In genomic region chr7:20191044-20191867, GRCh38 we compare ENCODE assay signal across 15 cellular contexts. TPM values are rescaled to one million over a fixed set of nuclear protein-coding genes. Genes with fewer than 3 reads are reported as not detected.
DNase-seq lines count a peak whose midpoint lies in the region; ATAC-seq and TF ChIP-seq lines count a peak whose summit lies in the region.
"Had no signal": no experiment of that assay in that cellular context is flagged by ENCODE, and none has a peak within 500 bp of the region (broad histone marks: within the 10 kb centered on the region; RNA-seq: fewer than 3 reads in every experiment).

No MANE protein-coding gene starts in this region.

- peak overlapping the region; percentile 68 for H3K4me2 ChIP-seq in OCI-LY1 (ENCODE audit: low read length)
- H3K4me2 ChIP-seq: KMS-11 had no signal

- no peak for TF ChIP-seq POLR2A in spleen (IDR thresholded peaks at IDR 0.05)

- H3K9me3 ChIP-seq in OCI-LY1 (ENCODE audit: low read length) (peaks cover 9% of the 10 kb centered on the region; the same call in 1 of the 2 replicates), spleen (peaks cover 0 to 20% (median 6%) of the 10 kb centered on the region in 8 donors)

- DNase-seq in DMS53 (lab: John Stamatoyannopoulos, UW), result peak; percentile 60
- DNase-seq in DMS53 treated with DMSO at 0.1 percent for 48 hours (lab: John Stamatoyannopoulos, UW; ENCODE audit: unreplicated experiment), result no peak
- DNase-seq in spleen, result peak; percentile 59
- DNase-seq in DMS 273 (lab: John Stamatoyannopoulos, UW; ENCODE audit: unreplicated experiment), result no peak
- no peak for DNase-seq in DMS114 treated with DMSO at 0.1 percent for 48 hours (lab: John Stamatoyannopoulos, UW; ENCODE audit: unreplicated experiment)
- DNase-seq: activated gamma-delta T cell; CD8-positive, alpha-beta T cell; effector memory CD4-positive, alpha-beta T cell; NCI-H524 treated with DMSO at 0.1 percent for 48 hours had no signal

- peaks cover 12% of the 10 kb centered on the region for H3K79me2 ChIP-seq in OCI-LY1 (ENCODE audit: insufficient read depth, low read length)

- no peak overlapping the region for H2AFZ ChIP-seq in OCI-LY1 (ENCODE audit: low read length)

- peaks cover 21% of the 10 kb centered on the region for H3K36me3 ChIP-seq in OCI-LY1 (ENCODE audit: insufficient read depth, low read length)
- H3K36me3 ChIP-seq in spleen, result no peaks in the 10 kb centered on the region

- intact Hi-C loops in spleen (cut with DNase I; ENCODE audit: low total_unique reads), result no loop called here

- ATAC-seq in HG03432 (IDR thresholded peaks at IDR 0.05; ENCODE audit: unreplicated experiment) (peak; percentile 34), HG02588 (IDR thresholded peaks at IDR 0.05; ENCODE audit: unreplicated experiment) (no peak)
- ATAC-seq: CD8-positive, alpha-beta T cell had no signal

- no peak for TF ChIP-seq CTCF in OCI-LY1 (IDR thresholded peaks at IDR 0.05; ENCODE audit: low read length)
- no peak for TF ChIP-seq CTCF in spleen (IDR thresholded peaks at IDR 0.05 in 8 of 11, conservative IDR thresholded peaks at IDR 0.05 in 3 of 11)

- H3K4me3 ChIP-seq in OCI-LY1 (ENCODE audit: low read depth, low read length, poor library complexity, severe bottlenecking) (peak overlapping the region; percentile 46), spleen (no peak overlapping the region)
- H3K4me3 ChIP-seq: skin epidermis had no signal

- WGBS in spleen, 5 donors, result 73 to 88% (median 81%) methylated on average over 12 of the region's 12 CpGs

- no peaks in the 10 kb centered on the region for H3K27me3 ChIP-seq in OCI-LY1 (ENCODE audit: insufficient read depth, low read length)
- H3K27me3 ChIP-seq in spleen (replicated peaks in 1 of 7), result no peaks in the 10 kb centered on the region

- no peaks in the 10 kb centered on the region for H3F3A ChIP-seq in OCI-LY1 (ENCODE audit: insufficient read depth, low read length)

- no peaks in the 10 kb centered on the region for H3K9me2 ChIP-seq in OCI-LY1 (ENCODE audit: low read depth, low read length)

- H3K27ac ChIP-seq in OCI-LY1 (ENCODE audit: low read depth, low read length, poor library complexity, severe bottlenecking) (peak overlapping the region; percentile 71), spleen (peak overlapping the region in 2 of 8 donors; percentile 9 to 31)
- H3K27ac ChIP-seq: 22Rv1, KMS-11, skin epidermis had no signal

- H3K9ac ChIP-seq in OCI-LY1 (ENCODE audit: low read length), result peak overlapping the region; percentile 34; the same call in 1 of the 2 replicates
- H3K9ac ChIP-seq: KMS-11 had no signal

- peaks cover 57% of the 10 kb centered on the region for H3K4me1 ChIP-seq in OCI-LY1 (ENCODE audit: insufficient read depth, low read length, severe bottlenecking)
- peaks cover 0 to 27% (median 5%) of the 10 kb centered on the region in 6 donors for H3K4me1 ChIP-seq in spleen

- H4K20me1 ChIP-seq in OCI-LY1 (ENCODE audit: insufficient read depth, low read length), result no peaks in the 10 kb centered on the region

RNA-seq across cellular contexts. Expression of gene MACC1, which starts 25.9 kb away (rescaled TPM):
- total RNA-seq in spleen, result 10 to 100 TPM in 2 of 7 donors, 1 to 10 TPM in 5; 3.7 to 10.6 (median 5.2) TPM
- 1 to 10 TPM in 2 of 3 donors, under 1 TPM in 1; 0.83 to 1.3 (median 1.1) TPM for polyA plus RNA-seq in spleen

Comparison
In these comparisons a context has a peak if more than half of its experiments do, and no peak if none do; other contexts are left out.
1. DNase-seq: peak in DMS53 (single experiment) and spleen (single experiment); none in DMS53 treated with DMSO at 0.1 percent for 48 hours (single experiment), DMS 273 (single experiment) and DMS114 treated with DMSO at 0.1 percent for 48 hours (single experiment).